Comparison of ENCODE assay signal across 25 cellular contexts in the genomic region with DNA sequence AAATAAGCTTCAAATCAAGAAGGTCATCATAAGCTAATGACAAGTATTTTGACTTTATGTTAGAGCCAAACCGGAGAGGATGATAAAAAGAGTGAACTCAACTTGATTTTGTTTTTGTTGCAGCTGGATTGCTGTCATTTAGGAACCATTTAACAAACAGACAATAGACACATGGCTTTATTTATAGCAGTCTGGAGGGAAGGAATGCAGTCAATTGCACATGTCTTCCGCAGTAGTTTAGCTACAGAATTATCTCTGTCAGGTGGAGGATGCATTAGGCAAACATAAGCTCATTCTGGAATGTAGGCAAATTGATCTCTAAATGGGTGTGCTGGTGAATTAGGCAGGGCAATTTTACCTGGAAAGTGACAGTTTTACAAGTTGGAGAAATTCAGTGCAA.
A peak's percentile ranks its signal among the peaks of the same experiment; 100 is the strongest.
DNase-seq lines count a peak whose midpoint lies in the region; ATAC-seq, FAIRE-seq and TF ChIP-seq lines count a peak whose summit lies in the region.
"Had no signal": no experiment of that assay in that cellular context is flagged by ENCODE, and none has a peak within 500 bp of the region (broad histone marks: within the 10 kb centered on the region; RNA-seq: fewer than 3 reads in every experiment).

No MANE protein-coding gene starts in this region.

- H3K18ac ChIP-seq in mesendoderm (ENCODE audit: low read length): no peak overlapping the region

- peak overlapping the region; percentile 9 for H4K5ac ChIP-seq in mesendoderm (ENCODE audit: low read length)

- no peak for TF ChIP-seq CTCF in left ventricle myocardium inferior (IDR thresholded peaks at IDR 0.05; ENCODE audit: borderline replicate concordance)

- H3K4me2 ChIP-seq in mesendoderm (ENCODE audit: low read length): no peak overlapping the region
- H3K4me2 ChIP-seq: KMS-11 had no signal

- H3K4me1 ChIP-seq in left ventricle myocardium inferior (peaks cover 16% of the 10 kb centered on the region), mesendoderm (ENCODE audit: control insufficient read depth, low read depth, low read length) (peaks cover 4% of the 10 kb centered on the region)
- H3K4me1 ChIP-seq: breast epithelium, Peyer's patch had no signal

- no peak overlapping the region for H4K8ac ChIP-seq in mesendoderm (ENCODE audit: low read depth, low read length)

- DNase-seq in Right ventricle myocardium superior (no peak), left ventricle myocardium inferior (no peak), amniotic epithelial cell (ENCODE audit: low read depth) (peak; percentile 27), mesendoderm (no peak), GM19239 (ENCODE audit: insufficient read length, low spot score) (no peak), NCI-H1105 treated with DMSO at 0.1 percent for 48 hours (lab: John Stamatoyannopoulos, UW) (no peak)
- no peak for DNase-seq in effector CD4-positive, alpha-beta T cell
- DNase-seq: activated CD4-positive, alpha-beta T cell treated with anti-CD3 and anti-CD28 coated beads for 48 hours; AML-193; CD4-positive, alpha-beta T cell; H9; left lung; NCI-H2081; NCI-H748 treated with DMSO at 0.1 percent for 48 hours; ovary; Peyer's patch; stimulated activated naive CD4-positive, alpha-beta T cell; T-cell had no signal

- no peak overlapping the region for H2BK15ac ChIP-seq in mesendoderm (replicated peaks; ENCODE audit: low read depth)

- no peaks in the 10 kb centered on the region for H3K9me3 ChIP-seq in left ventricle myocardium inferior (replicated peaks)
- H3K9me3 ChIP-seq: breast epithelium, left lung, ovary, Peyer's patch had no signal

- H2AK5ac ChIP-seq in mesendoderm (ENCODE audit: low read length): no peak overlapping the region

- H3K79me2 ChIP-seq in mesendoderm (ENCODE audit: control insufficient read depth, insufficient read depth, low read length): no peaks in the 10 kb centered on the region

- no peak overlapping the region for H3K23ac ChIP-seq in mesendoderm (ENCODE audit: low read length)

- H3K9ac ChIP-seq in mesendoderm (ENCODE audit: low read length): no peak overlapping the region
- H3K9ac ChIP-seq: KMS-11 had no signal

- H3K4me3 ChIP-seq in left ventricle myocardium inferior (no peak overlapping the region), mesendoderm (ENCODE audit: low read length) (no peak overlapping the region)
- H3K4me3 ChIP-seq: breast epithelium, left lung, ovary, Peyer's patch had no signal

- no peak for FAIRE-seq in GM19239 (lab: Jason Lieb, UNC)
- FAIRE-seq: GM18507 had no signal

- WGBS in mesendoderm (ENCODE audit: extremely low coverage, insufficient coverage, low lambda C conversion rate): no CpG with 5 or more reads among the region's 2 CpGs

- no peaks in the 10 kb centered on the region for H3K79me1 ChIP-seq in mesendoderm (ENCODE audit: low read length)

- H2BK120ac ChIP-seq in mesendoderm (ENCODE audit: low read depth, low read length): no peak overlapping the region

- intact Hi-C loops in Right ventricle myocardium superior (cut with DNase I) (no loop called here), left ventricle myocardium inferior (cut with micrococcal nuclease) (no loop called here)

- peak; percentile 66 for ATAC-seq in Right ventricle myocardium superior (ENCODE audit: poor library complexity)
- no peak for ATAC-seq in esophagus mucosa
- ATAC-seq: activated T-helper 17 cell treated with anti-CD3 and anti-CD28 coated beads, Interleukin-2, amount 50 U/mL, for 72 hours; left lung; natural killer cell treated with Interleukin-12 subunit alpha and Interleukin-12 subunit beta and Interleukin-15 and Interleukin-18, amount 100 ng/mL, for 72 hours; T-cell had no signal

- H3K27ac ChIP-seq in left ventricle myocardium inferior (replicated peaks) (no peak overlapping the region), mesendoderm (ENCODE audit: low read depth, low read length) (no peak overlapping the region)
- H3K27ac ChIP-seq: breast epithelium, HL-60, KMS-11, left lung, ovary, Peyer's patch had no signal

- no peak overlapping the region for H3K4ac ChIP-seq in mesendoderm (ENCODE audit: low read depth, low read length)

- H3K27me3 ChIP-seq in left ventricle myocardium inferior (ENCODE audit: low read depth) (no peaks in the 10 kb centered on the region), mesendoderm (ENCODE audit: insufficient read depth, low read length, poor library complexity) (no peaks in the 10 kb centered on the region)
- H3K27me3 ChIP-seq: breast epithelium, left lung, ovary, Peyer's patch had no signal

- H3K36me3 ChIP-seq in left ventricle myocardium inferior (no peaks in the 10 kb centered on the region), mesendoderm (ENCODE audit: control insufficient read depth, insufficient read depth, low read length) (no peaks in the 10 kb centered on the region)
- H3K36me3 ChIP-seq: breast epithelium, left lung, ovary, Peyer's patch had no signal

- H3K56ac ChIP-seq in mesendoderm (ENCODE audit: low read length): no peak overlapping the region

- H2BK5ac ChIP-seq in mesendoderm (ENCODE audit: low read length): no peak overlapping the region
